14 cellular contexts compared by ENCODE assay signal in the genomic region with DNA sequence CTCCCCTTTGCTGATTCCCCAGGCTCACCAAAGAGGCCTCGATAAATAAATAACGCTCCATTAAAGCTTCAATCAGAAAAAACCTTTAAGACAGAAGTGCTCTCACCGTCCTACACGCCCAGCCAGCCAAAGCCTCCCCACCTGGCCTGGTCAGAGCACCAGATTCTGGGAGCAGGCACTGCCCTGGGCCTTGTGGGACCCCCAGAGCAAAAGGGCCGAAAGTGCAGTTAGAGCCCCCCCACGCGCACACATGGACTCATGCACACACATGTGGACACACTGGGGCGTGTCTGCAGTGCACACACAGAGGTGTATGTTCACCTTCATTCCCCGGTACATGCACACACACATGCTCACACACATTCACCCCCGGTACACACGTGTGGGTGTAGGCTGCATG.
DNase-seq lines count a peak whose midpoint lies in the region; ATAC-seq and TF ChIP-seq lines count a peak whose summit lies in the region.
"Had no signal": no experiment of that assay in that cellular context is flagged by ENCODE, and none has a peak within 500 bp of the region (broad histone marks: within the 10 kb centered on the region; RNA-seq: fewer than 3 reads in every experiment).

No MANE protein-coding gene starts in this region.

- H3K27ac Mint-ChIP-seq in effector memory CD8-positive, alpha-beta T cell: peak overlapping the region in 1 of 2 donors; percentile 56
- H3K27ac Mint-ChIP-seq: T-helper 2 cell treated with Interferon-gamma antibody and Interleukin-4, amounts not matched to agents 5 μg/mL and 100 μg/mL, for 36 hours had no signal

- H3K36me3 ChIP-seq in HEK293 (ENCODE audit: control insufficient read depth in 2 of 2, insufficient read depth in 1 of 2, low read length in 2 of 2): peaks cover 13 to 67% of the 10 kb centered on the region in 2 experiments; a peak in 2 of 3 replicates
- no peaks in the 10 kb centered on the region for H3K36me3 ChIP-seq in rectal smooth muscle tissue (ENCODE audit: control insufficient read depth, insufficient read depth, low read length)

- H3K4me1 ChIP-seq in HEK293 (ENCODE audit: control insufficient read depth, insufficient read depth, low read length) (peaks cover 4% of the 10 kb centered on the region; the same call in 1 of the 2 replicates), rectal smooth muscle tissue (ENCODE audit: control insufficient read depth, insufficient read depth, low read length) (peaks cover 21% of the 10 kb centered on the region)

- H3K27me3 ChIP-seq in rectal smooth muscle tissue (ENCODE audit: control insufficient read depth, insufficient read depth, low read length): no peaks in the 10 kb centered on the region

- H3K4me3 ChIP-seq in HEK293 (ENCODE audit: low read depth, low read length) (no peak overlapping the region), rectal smooth muscle tissue (ENCODE audit: low read length) (no peak overlapping the region)

- no peak for ATAC-seq in effector memory CD8-positive, alpha-beta T cell (replicated peaks)
- ATAC-seq: esophagus mucosa had no signal

- CTCF ChIA-PET in HEK293 (lab: Yijun Ruan, JAX): no interaction called here

- peaks cover 4% of the 10 kb centered on the region for H3K36me3 Mint-ChIP-seq in effector memory CD8-positive, alpha-beta T cell (ENCODE audit: insufficient read depth)

- DNase-seq in effector memory CD8-positive, alpha-beta T cell: no peak
- DNase-seq in AML-193 (lab: John Stamatoyannopoulos, UW): no peak
- no peak for DNase-seq in NCI-H146 treated with DMSO at 0.1 percent for 48 hours (lab: John Stamatoyannopoulos, UW; ENCODE audit: unreplicated experiment)
- DNase-seq in activated CD4-positive, CD25-positive, alpha-beta regulatory T cell treated with anti-CD3 and anti-CD28 coated beads, Interleukin-2, amount 50 U/mL, for 72 hours: no peak
- DNase-seq in activated gamma-delta T cell treated with Interleukin-2 at 50 U/mL for 16 hours: no peak
- DNase-seq: activated CD8-positive, alpha-beta memory T cell treated with anti-CD3 and anti-CD28 coated beads, Interleukin-2, amount 50 U/mL, for 48 hours; NCI-H1694 treated with DMSO at 0.1 percent for 48 hours; NK-92 treated with Interleukin-12 subunit alpha and Interleukin-12 subunit beta, amount 100 ng/mL, for 24 hours; stimulated activated CD4-positive, alpha-beta T cell treated with anti-CD3 and anti-CD28 coated beads, Interleukin-4, amount 100 ng/mL, for 4 hours had no signal

- H3K4me1 Mint-ChIP-seq in effector memory CD8-positive, alpha-beta T cell (ENCODE audit: low read depth in 2 of 2): peaks cover 31 to 42% of the 10 kb centered on the region in 2 donors

- H3K9me3 Mint-ChIP-seq in effector memory CD8-positive, alpha-beta T cell: no peaks in the 10 kb centered on the region
- H3K9me3 Mint-ChIP-seq: T-helper 2 cell treated with Interferon-gamma antibody and Interleukin-4, amounts not matched to agents 5 μg/mL and 100 μg/mL, for 36 hours had no signal

- H3K9ac ChIP-seq in rectal smooth muscle tissue (ENCODE audit: low read length): no peak overlapping the region

- H3K27ac ChIP-seq in 22Rv1 (peak overlapping the region; percentile 98), HEK293 (ENCODE audit: extremely low read depth, low read depth, low read length) (no peak overlapping the region), rectal smooth muscle tissue (ENCODE audit: low read depth, low read length) (peak overlapping the region; percentile 96)

- no peaks in the 10 kb centered on the region for H3K9me3 ChIP-seq in HEK293 (ENCODE audit: control insufficient read depth, insufficient read depth, low read depth, low read length)

- POLR2A ChIA-PET in HEK293 (lab: Yijun Ruan, JAX): interaction anchor here (2.3 to 2.5 kb wide), 2 partner anchors 9 to 12 kb away, joined by 9 to 11 read pairs; no protein-coding TSS in a partner anchor

- TF ChIP-seq CTCF in 22Rv1 (IDR thresholded peaks at IDR 0.05) (no peak), HEK293 (tag by site-specific recombination; IDR thresholded peaks at IDR 0.05) (no peak)

- no peaks in the 10 kb centered on the region for H3K27me3 Mint-ChIP-seq in effector memory CD8-positive, alpha-beta T cell

- peak overlapping the region; percentile 40 to 45 for H3K4me3 Mint-ChIP-seq in effector memory CD8-positive, alpha-beta T cell
- H3K4me3 Mint-ChIP-seq: T-helper 2 cell treated with Interferon-gamma antibody and Interleukin-4, amounts not matched to agents 5 μg/mL and 100 μg/mL, for 36 hours had no signal

TF ChIP-seq in HEK293, 187 proteins besides CTCF, POLR2A, EP300 and RAD21:
- TF ChIP-seq ZNF660 (tag by site-specific recombination; IDR thresholded peaks at IDR 0.05) (no peak), ZFHX2 (tag by site-specific recombination; conservative IDR thresholded peaks at IDR 0.05) (peak; percentile 34; the same call in 1 of the 2 replicates), MYNN (tag by site-specific recombination; IDR thresholded peaks at IDR 0.05; ENCODE audit: borderline replicate concordance) (no peak)
- TF ChIP-seq, protein P1, sequence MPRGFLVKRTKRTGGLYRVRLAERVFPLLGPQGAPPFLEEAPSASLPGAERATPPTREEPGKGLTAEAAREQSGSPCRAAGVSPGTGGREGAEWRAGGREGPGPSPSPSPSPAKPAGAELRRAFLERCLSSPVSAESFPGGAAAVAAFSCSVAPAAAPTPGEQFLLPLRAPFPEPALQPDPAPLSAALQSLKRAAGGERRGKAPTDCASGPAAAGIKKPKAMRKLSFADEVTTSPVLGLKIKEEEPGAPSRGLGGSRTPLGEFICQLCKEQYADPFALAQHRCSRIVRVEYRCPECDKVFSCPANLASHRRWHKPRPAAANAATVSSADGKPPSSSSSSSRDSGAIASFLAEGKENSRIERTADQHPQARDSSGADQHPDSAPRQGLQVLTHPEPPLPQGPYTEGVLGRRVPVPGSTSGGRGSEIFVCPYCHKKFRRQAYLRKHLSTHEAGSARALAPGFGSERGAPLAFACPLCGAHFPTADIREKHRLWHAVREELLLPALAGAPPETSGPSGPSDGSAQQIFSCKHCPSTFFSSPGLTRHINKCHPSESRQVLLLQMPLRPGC (tag by site-specific recombination; IDR thresholded peaks at IDR 0.05): no peak
TF ChIP-seq in HEK293: peak in this region for 1.
